12 cellular contexts compared by ENCODE assay signal in genomic region chr9:112757300-112757883, GRCh38. TPM values are rescaled to one million over a fixed set of nuclear protein-coding genes. Genes with fewer than 3 reads are reported as not detected.
DNase-seq lines count a peak whose midpoint lies in the region; ATAC-seq lines count a peak whose summit lies in the region.
"Had no signal": no experiment of that assay in that cellular context is flagged by ENCODE, and none has a peak within 500 bp of the region (broad histone marks: within the 10 kb centered on the region; RNA-seq: fewer than 3 reads in every experiment).

No MANE protein-coding gene starts in this region.

- peak overlapping the region; percentile 84 for H3K27ac ChIP-seq in GM23248
- peak overlapping the region; percentile 83 for H3K27ac ChIP-seq in skeletal muscle tissue (ENCODE audit: low read depth, low read length)
- H3K27ac ChIP-seq: BLaER1 treated with 17β-estradiol and CSF1 and Interleukin-3, amounts not matched to agents 10 nM and 100 nM had no signal

- H4K20me1 ChIP-seq in GM23248 (ENCODE audit: insufficient read depth), result no peaks in the 10 kb centered on the region

- in situ Hi-C loops in GM23248 (cut with MboI), result no loop called here

- H3K4me2 ChIP-seq in GM23248 (ENCODE audit: unreplicated experiment), result peak overlapping the region; percentile 79

- H3K79me2 ChIP-seq in GM23248 (ENCODE audit: insufficient read depth), result peaks cover 85% of the 10 kb centered on the region

- peaks cover 61% of the 10 kb centered on the region for H3F3A ChIP-seq in GM23248 (ENCODE audit: insufficient read depth)

- H3K9me2 ChIP-seq in GM23248 (ENCODE audit: insufficient read depth), result no peaks in the 10 kb centered on the region

- ATAC-seq in left ventricle myocardium superior, result peak; percentile 64
- ATAC-seq in HG02610 (IDR thresholded peaks at IDR 0.05; ENCODE audit: unreplicated experiment), result no peak

- intact Hi-C loops in left ventricle myocardium superior (cut with micrococcal nuclease), result no loop called here

- H3K9ac ChIP-seq in GM23248 (peak overlapping the region; percentile 20; the same call in 1 of the 2 replicates), skeletal muscle tissue (ENCODE audit: low read depth in 1 of 3, low read length in 3 of 3) (peak overlapping the region in 1 of 3 donors; percentile 33)
- H3K9ac ChIP-seq: BLaER1 treated with 17β-estradiol and CSF1 and Interleukin-3, amounts not matched to agents 10 nM and 100 nM had no signal

- no peaks in the 10 kb centered on the region for H3K36me3 ChIP-seq in GM23248 (ENCODE audit: low read depth)
- H3K36me3 ChIP-seq in skeletal muscle tissue (ENCODE audit: control insufficient read depth in 3 of 3, insufficient read depth in 3 of 3, low read length in 3 of 3), result no peaks in the 10 kb centered on the region

- peak overlapping the region; percentile 24 for H3K4me3 ChIP-seq in GM23248
- peak overlapping the region; percentile 44 to 49 (median 45) for H3K4me3 ChIP-seq in skeletal muscle tissue (ENCODE audit: low read length in 3 of 3)
- H3K4me3 ChIP-seq: BLaER1 treated with 17β-estradiol and CSF1 and Interleukin-3, amounts not matched to agents 10 nM and 100 nM had no signal

- H2AFZ ChIP-seq in GM23248, result no peak overlapping the region

- peaks cover 66% of the 10 kb centered on the region for H3K4me1 ChIP-seq in GM23248 (ENCODE audit: insufficient read depth)
- H3K4me1 ChIP-seq in skeletal muscle tissue (ENCODE audit: control insufficient read depth in 3 of 3, insufficient read depth in 3 of 3, low read length in 3 of 3), result peaks cover 22 to 53% (median 24%) of the 10 kb centered on the region in 3 donors

- WGBS in GM23248 (ENCODE audit: low coverage in 1 of 2, low lambda C conversion rate in 2 of 2, missing lambda C conversion rate in 2 of 2), 2 experiments, result 43 to 68% methylated on average over 7 of the region's 7 CpGs

- no peaks in the 10 kb centered on the region for H3K27me3 ChIP-seq in GM23248 (replicated peaks; ENCODE audit: insufficient read depth)
- H3K27me3 ChIP-seq in skeletal muscle tissue (ENCODE audit: control insufficient read depth in 3 of 3, insufficient read depth in 3 of 3, low read length in 3 of 3), result no peaks in the 10 kb centered on the region
- H3K27me3 ChIP-seq: BLaER1 treated with 17β-estradiol and CSF1 and Interleukin-3, amounts not matched to agents 10 nM and 100 nM had no signal

- DNase-seq in GM23248, result peak; percentile 71
- DNase-seq in amniotic epithelial cell (ENCODE audit: low read depth), result peak; percentile 57
- no peak for DNase-seq in left ventricle myocardium superior
- DNase-seq in cortex of kidney (lab: John Stamatoyannopoulos, UW), result no peak
- no peak for DNase-seq in NCI-H2029 treated with DMSO at 0.1 percent for 48 hours (lab: John Stamatoyannopoulos, UW)
- DNase-seq: activated effector memory CD4-positive, alpha-beta T cell treated with Interleukin-2 at 50 U/mL for 16 hours; amniotic stem cell; islet precursor cell; NCI-H748 treated with DMSO at 0.1 percent for 48 hours had no signal

- no peaks in the 10 kb centered on the region for H3K9me3 ChIP-seq in GM23248 (ENCODE audit: low read depth)
- no peaks in the 10 kb centered on the region for H3K9me3 ChIP-seq in skeletal muscle tissue (ENCODE audit: control insufficient read depth in 3 of 3, low read length in 3 of 3)
- H3K9me3 ChIP-seq: BLaER1 treated with 17β-estradiol and CSF1 and Interleukin-3, amounts not matched to agents 10 nM and 100 nM had no signal

RNA-seq across cellular contexts. Expression of gene SNX30, which starts 6.8 kb away (rescaled TPM):
- total RNA-seq in GM23248 (2014; rRNA removed; shearing (Covaris generic)), result 26.7 and 31.2 TPM in 2 replicates
- 7.1 and 8.5 TPM in 2 replicates for polyA plus RNA-seq in GM23248 (2016; fragmentation: Nextera tagmentation; extraction: Ambion mirVana)
- total RNA-seq in left ventricle myocardium superior (4.3 TPM), skeletal muscle tissue (8.9 TPM)

RNA-seq across cellular contexts. Expression of gene INIP, which starts 39.5 kb away (rescaled TPM):
- total RNA-seq in GM23248 (2014; rRNA removed; shearing (Covaris generic)), result 18.5 and 22.9 TPM in 2 replicates
- 29.7 and 33.4 TPM in 2 replicates for polyA plus RNA-seq in GM23248 (2016; fragmentation: Nextera tagmentation; extraction: Ambion mirVana)
- total RNA-seq in left ventricle myocardium superior (15.1 TPM), skeletal muscle tissue (11.5 TPM)

Comparison
In these comparisons a context has a peak if more than half of its experiments do, and no peak if none do; other contexts are left out.
1. DNase-seq: peak in GM23248 (single experiment) and amniotic epithelial cell (single experiment); none in left ventricle myocardium superior (single experiment), cortex of kidney (single experiment) and NCI-H2029 treated with DMSO at 0.1 percent for 48 hours (single experiment).